ENCODE assay signal across 9 cellular contexts in the genomic region with DNA sequence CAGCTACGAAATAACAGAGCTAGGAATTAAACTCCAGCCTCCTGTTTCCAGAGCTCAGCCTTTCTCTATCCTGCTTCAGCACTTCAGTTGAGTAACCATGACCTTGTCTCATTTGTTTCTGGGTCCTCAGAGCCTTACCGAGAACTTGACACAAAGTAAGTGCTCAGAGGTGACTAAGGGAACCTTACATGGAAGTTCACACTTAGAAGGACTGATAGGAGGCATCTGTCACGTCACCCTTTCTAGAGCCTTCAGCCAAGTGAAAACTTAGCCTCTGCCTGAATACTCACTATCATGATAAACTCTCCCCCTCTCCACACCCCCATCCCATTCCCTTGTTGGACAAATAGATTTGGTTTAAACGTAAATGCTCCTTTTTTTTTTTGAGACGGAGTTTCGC. TPM values are rescaled to one million over a fixed set of nuclear protein-coding genes. Genes with fewer than 3 reads are reported as not detected.
DNase-seq lines count a peak whose midpoint lies in the region; ATAC-seq and TF ChIP-seq lines count a peak whose summit lies in the region.
"Had no signal": no experiment of that assay in that cellular context is flagged by ENCODE, and none has a peak within 500 bp of the region (broad histone marks: within the 10 kb centered on the region; RNA-seq: fewer than 3 reads in every experiment).

No MANE protein-coding gene starts in this region.

- H3K79me2 ChIP-seq in trophoblast cell (ENCODE audit: control insufficient read depth, insufficient read depth, low read length, poor library complexity): no peaks in the 10 kb centered on the region

- H4K91ac ChIP-seq in trophoblast cell (ENCODE audit: low read depth, low read length): no peak overlapping the region

- no CpG with 5 or more reads among the region's 6 CpGs for whole genome bisulfite sequencing in trophoblast cell (ENCODE audit: extremely low coverage, insufficient coverage, insufficient read length)

- no peak overlapping the region for H3K14ac ChIP-seq in trophoblast cell (ENCODE audit: low read length)

- no peak overlapping the region for H4K8ac ChIP-seq in trophoblast cell (ENCODE audit: low read depth, low read length)

- H3K27me3 Mint-ChIP-seq in IgD-negative memory B cell (peaks cover 6% of the 10 kb centered on the region), brain (peaks cover 16% of the 10 kb centered on the region)
- peaks cover 0 to 3% of the 10 kb centered on the region in 2 donors for H3K27me3 Mint-ChIP-seq in stimulated activated naive B cell treated with anti-CD40 and anti-IgM and Interleukin-4, amounts not matched to agents 10 μg/mL and 1 μg/mL and 100 μg/mL, for 72 hours

- H3K9me3 Mint-ChIP-seq in IgD-negative memory B cell: peaks cover 0 to 2% (median 0%) of the 10 kb centered on the region in 3 donors
- peaks cover 0 to 6% (median 0%) of the 10 kb centered on the region in 5 experiments for H3K9me3 Mint-ChIP-seq in brain
- peaks cover 0 to 2% of the 10 kb centered on the region in 2 donors for H3K9me3 Mint-ChIP-seq in stimulated activated naive B cell treated with anti-CD40 and anti-IgM and Interleukin-4, amounts not matched to agents 10 μg/mL and 1 μg/mL and 100 μg/mL, for 72 hours

- H3K79me1 ChIP-seq in trophoblast cell (ENCODE audit: low read length): peaks cover 7% of the 10 kb centered on the region

- H3K27me3 ChIP-seq in left lung (peaks cover 0 to 30% of the 10 kb centered on the region in 2 donors), trophoblast cell (ENCODE audit: insufficient read depth, low read length) (no peaks in the 10 kb centered on the region)

- no peak overlapping the region for H2BK5ac ChIP-seq in trophoblast cell (ENCODE audit: low read depth, low read length, poor library complexity)

- H3K36me3 Mint-ChIP-seq in IgD-negative memory B cell (no peaks in the 10 kb centered on the region), brain (no peaks in the 10 kb centered on the region)
- no peaks in the 10 kb centered on the region for H3K36me3 Mint-ChIP-seq in stimulated activated naive B cell treated with anti-CD40 and anti-IgM and Interleukin-4, amounts not matched to agents 10 μg/mL and 1 μg/mL and 100 μg/mL, for 72 hours

- DNase-seq in left lung (no peak), trophoblast cell (no peak), NCI-H1694 treated with DMSO at 0.1 percent for 48 hours (lab: John Stamatoyannopoulos, UW) (no peak)
- no peak for DNase-seq in stimulated activated naive B cell treated with anti-CD40 and anti-IgM and Interleukin-4, amounts not matched to agents 10 μg/mL and 1 μg/mL and 100 μg/mL, for 72 hours

- peaks cover 7 to 20% (median 15%) of the 10 kb centered on the region in 3 donors for H3K4me1 Mint-ChIP-seq in IgD-negative memory B cell
- H3K4me1 Mint-ChIP-seq in brain: peaks cover 15% of the 10 kb centered on the region
- peaks cover 12 to 35% of the 10 kb centered on the region in 2 donors for H3K4me1 Mint-ChIP-seq in stimulated activated naive B cell treated with anti-CD40 and anti-IgM and Interleukin-4, amounts not matched to agents 10 μg/mL and 1 μg/mL and 100 μg/mL, for 72 hours

- peaks cover 5 to 24% of the 10 kb centered on the region in 2 donors for H3K4me1 ChIP-seq in left lung
- peaks cover 0 to 6% of the 10 kb centered on the region in 2 experiments for H3K4me1 ChIP-seq in trophoblast cell (ENCODE audit: control insufficient read depth in 1 of 2, insufficient read depth in 2 of 2, low read length in 2 of 2)

- H3K4me3 Mint-ChIP-seq in IgD-negative memory B cell: peak overlapping the region; percentile 70 to 85 (median 78)
- H3K4me3 Mint-ChIP-seq in brain: peak overlapping the region; percentile 85 to 89 (median 88)
- peak overlapping the region; percentile 82 to 86 for H3K4me3 Mint-ChIP-seq in stimulated activated naive B cell treated with anti-CD40 and anti-IgM and Interleukin-4, amounts not matched to agents 10 μg/mL and 1 μg/mL and 100 μg/mL, for 72 hours

- TF ChIP-seq CTCF in brain (conservative IDR thresholded peaks at IDR 0.05): no peak
- TF ChIP-seq CTCF in left lung (IDR thresholded peaks at IDR 0.05): no peak

- H3K4me3 ChIP-seq in left lung (no peak overlapping the region), trophoblast cell (ENCODE audit: low read depth, low read length) (no peak overlapping the region)

- no peak overlapping the region for H2BK12ac ChIP-seq in trophoblast cell (ENCODE audit: low read length)

- no peaks in the 10 kb centered on the region for H3K9me3 ChIP-seq in left lung
- H3K9me3 ChIP-seq in trophoblast cell (ENCODE audit: insufficient read depth, low read depth, low read length): no peaks in the 10 kb centered on the region

- no peak overlapping the region for H2AK5ac ChIP-seq in trophoblast cell (ENCODE audit: low read length)

- H3K18ac ChIP-seq in trophoblast cell (ENCODE audit: low read length): no peak overlapping the region

- H2BK120ac ChIP-seq in trophoblast cell (ENCODE audit: insufficient read depth, low read length, poor library complexity): no peak overlapping the region

- no peak for ATAC-seq in left lung
- ATAC-seq in stimulated activated naive B cell treated with anti-CD40 and anti-IgM and Interleukin-4, amounts not matched to agents 10 μg/mL and 1 μg/mL and 100 μg/mL, for 72 hours (replicated peaks): no peak
- no peak for ATAC-seq in GM19452 (IDR thresholded peaks at IDR 0.05; ENCODE audit: unreplicated experiment)
- ATAC-seq in HG02870 (IDR thresholded peaks at IDR 0.05; ENCODE audit: unreplicated experiment): no peak

- no peak overlapping the region for H2AFZ ChIP-seq in trophoblast cell (ENCODE audit: insufficient read depth, low read length, poor library complexity)

- H3K36me3 ChIP-seq in left lung (no peaks in the 10 kb centered on the region), trophoblast cell (ENCODE audit: control insufficient read depth in 1 of 2, insufficient read depth in 2 of 2, low read length in 2 of 2) (no peaks in the 10 kb centered on the region)

- H3K27ac Mint-ChIP-seq in IgD-negative memory B cell (peak overlapping the region in 2 of 3 donors; percentile 16), brain (peak overlapping the region in 2 of 5 experiments; percentile 80 to 93)
- peak overlapping the region; percentile 20 for H3K27ac Mint-ChIP-seq in stimulated activated naive B cell treated with anti-CD40 and anti-IgM and Interleukin-4, amounts not matched to agents 10 μg/mL and 1 μg/mL and 100 μg/mL, for 72 hours

- H3K9ac ChIP-seq in trophoblast cell (ENCODE audit: low read length): no peak overlapping the region

- intact Hi-C loops in left lung (cut with DNase I): no loop called here

- H3K4me2 ChIP-seq in trophoblast cell (ENCODE audit: low read length): no peak overlapping the region

- H3K23ac ChIP-seq in trophoblast cell (ENCODE audit: low read length): no peak overlapping the region

- H4K12ac ChIP-seq in trophoblast cell (ENCODE audit: low read depth, low read length): no peak overlapping the region

- H3K27ac ChIP-seq in left lung: peak overlapping the region; percentile 78 to 82
- no peak overlapping the region for H3K27ac ChIP-seq in trophoblast cell (ENCODE audit: low read depth, low read length)

- no peak overlapping the region for H3K4ac ChIP-seq in trophoblast cell (ENCODE audit: low read depth, low read length)

RNA-seq across cellular contexts. Expression of a gene that starts 9.8 kb away (rescaled TPM):
- 13.2 TPM for polyA plus RNA-seq in IgD-negative memory B cell
- polyA plus RNA-seq in brain (ENCODE audit: insufficient read depth, low read depth, low replicate concordance): 6.7 TPM
- total RNA-seq in left lung: 10 to 100 TPM; 29.8 to 31.4 TPM
- polyA plus RNA-seq in trophoblast cell (2013): 38.6 TPM in 2 replicates

RNA-seq across cellular contexts. Expression of a gene that starts 38.9 kb away (rescaled TPM):
- polyA plus RNA-seq in IgD-negative memory B cell (not detected), brain (ENCODE audit: insufficient read depth, low read depth, low replicate concordance) (0.14 TPM)
- under 1 TPM; 0.15 to 0.26 TPM for total RNA-seq in left lung
- 3.1 and 3.7 TPM in 2 replicates for polyA plus RNA-seq in trophoblast cell (2013)
- total RNA-seq: subcutaneous adipose tissue had no signal
